Comparison of ENCODE assay signal across 7 cellular contexts in genomic region chr10:96765406-96766240, GRCh38. TPM values are rescaled to one million over a fixed set of nuclear protein-coding genes. Genes with fewer than 3 reads are reported as not detected.
DNase-seq lines count a peak whose midpoint lies in the region; ATAC-seq, FAIRE-seq and TF ChIP-seq lines count a peak whose summit lies in the region.

No MANE protein-coding gene starts in this region.

- CTCF ChIA-PET in GM12878 (lab: Yijun Ruan, JAX): interaction anchor here (0.7 to 1.2 kb wide), 5 partner anchors 9 to 260 kb away, joined by 3 to 7 read pairs (median 5); no protein-coding TSS in a partner anchor

- no peak overlapping the region for H3K4me2 ChIP-seq in GM12878 (ENCODE audit: control insufficient read depth, insufficient read depth)

- H3K4me3 ChIP-seq in GM12864 (ENCODE audit: low read depth, low read length) (no peak overlapping the region), GM12878 (no peak overlapping the region)

- peaks cover 9 to 14% of the 10 kb centered on the region in 2 donors for H3K4me1 Mint-ChIP-seq in immature natural killer cell

- POLR2A ChIA-PET in GM12878 (lab: Charles Lee): no interaction called here

- in situ Hi-C loops in GM12878 (cut with MboI): loop anchor here (5.0 kb wide), 1 partner anchor 62 kb away; no protein-coding TSS in a partner anchor

- SMC1A ChIA-PET in GM12878 (lab: Charles Lee; ENCODE audit: uncharacterized antibody, unreplicated experiment): interaction anchor here (1.2 to 1.5 kb wide), 3 partner anchors 11 to 272 kb away, joined by 3 to 5 read pairs (median 5); no protein-coding TSS in a partner anchor

- H3K9me3 ChIP-seq in GM12878 (replicated peaks; ENCODE audit: control insufficient read depth, insufficient read depth, low read length): no peaks in the 10 kb centered on the region

- no peaks in the 10 kb centered on the region for H4K20me1 ChIP-seq in GM12878 (ENCODE audit: control insufficient read depth, insufficient read depth)

- H3K9me3 Mint-ChIP-seq in immature natural killer cell: no peaks in the 10 kb centered on the region

- RAD21 ChIA-PET in GM12878 (lab: Charles Lee; ENCODE audit: unreplicated experiment): interaction anchor here (0.9 to 1.4 kb wide), 2 partner anchors 10 to 260 kb away, joined by 3 to 4 read pairs; no protein-coding TSS in a partner anchor

- H3K36me3 Mint-ChIP-seq in immature natural killer cell: no peaks in the 10 kb centered on the region

- TF ChIP-seq EP300 in Ishikawa (IDR thresholded peaks at IDR 0.05; ENCODE audit: borderline replicate concordance): no peak
- no peak for TF ChIP-seq EP300 in GM12878 (IDR thresholded peaks at IDR 0.05; ENCODE audit: borderline replicate concordance in 1 of 2, control insufficient read depth in 1 of 2, low read depth in 2 of 2, low read length in 2 of 2)

- H3K4me3 Mint-ChIP-seq in immature natural killer cell: no peak overlapping the region

- WGBS in GM12878 (ENCODE audit: insufficient coverage, insufficient replicate concordance, low lambda C conversion rate, missing lambda C conversion rate): 16% methylated on average over 9 of the region's 9 CpGs

- H3K27me3 ChIP-seq in GM12878 (replicated peaks in 1 of 2; ENCODE audit: control insufficient read depth in 2 of 2, insufficient read depth in 2 of 2, low read length in 1 of 2): no peaks in the 10 kb centered on the region

- H2AFZ ChIP-seq in GM12878 (ENCODE audit: control insufficient read depth, low read depth, low read length): no peak overlapping the region; the same call in 1 of the 2 replicates

- peak; percentile 99 for FAIRE-seq in GM12878 (lab: Jason Lieb, UNC)

- TF ChIP-seq CTCF in GM12864 (IDR thresholded peaks at IDR 0.05; ENCODE audit: low read depth, low read length, missing control alignments): peak; percentile 92
- peak; percentile 87 to 93 (median 89) for TF ChIP-seq CTCF in GM12878 (IDR thresholded peaks at IDR 0.05 in 2 of 3, conservative IDR thresholded peaks at IDR 0.05 in 1 of 3; ENCODE audit: control insufficient read depth in 2 of 3, extremely low read depth in 1 of 3, insufficient read depth in 1 of 3, low read depth in 3 of 3, low read length in 3 of 3)

- H3K27ac ChIP-seq in GM12878 (ENCODE audit: control insufficient read depth, insufficient read depth): no peak overlapping the region

- H3K79me2 ChIP-seq in GM12878 (ENCODE audit: control insufficient read depth, insufficient read depth, low read length): no peaks in the 10 kb centered on the region

- TF ChIP-seq POLR2A in GM12878 (IDR thresholded peaks at IDR 0.05; ENCODE audit: low read depth, low read length): no peak

- H3K36me3 ChIP-seq in GM12878 (ENCODE audit: control insufficient read depth in 2 of 2, insufficient read depth in 2 of 2, low read length in 1 of 2): no peaks in the 10 kb centered on the region

- DNase-seq in GM12864 (ENCODE audit: low read depth) (no peak), UCSD-AML1 (lab: John Stamatoyannopoulos, UW; ENCODE audit: unreplicated experiment) (peak; percentile 65), GM12878 (ENCODE audit: low read depth, low spot score) (no peak), immature natural killer cell (peak; percentile 67 to 73 (median 71))
- peak; percentile 38 to 59 (median 56) for DNase-seq in stimulated activated CD4-positive, alpha-beta T cell treated with anti-CD3 and anti-CD28 coated beads, Interleukin-1b, Interleukin-23, amount 100 ng/mL, for 24 hours (ENCODE audit: low read depth in 4 of 4, low spot score in 1 of 4)

- TF ChIP-seq RAD21 in Ishikawa (IDR thresholded peaks at IDR 0.05; ENCODE audit: low read depth) (peak; percentile 70), GM12878 (IDR thresholded peaks at IDR 0.05; ENCODE audit: insufficient read depth, low read depth, low read length) (peak; percentile 87)

- H3K4me1 ChIP-seq in GM12878 (ENCODE audit: control insufficient read depth, insufficient read depth, low read length): peaks cover 15% of the 10 kb centered on the region

- H3K9ac ChIP-seq in GM12878 (ENCODE audit: control insufficient read depth, insufficient read depth, low read length): no peak overlapping the region

- BruUV-seq in GM12878 (replicated peaks; lab: Mats Ljungman, UMichigan): no TSS peak

- peaks cover 0 to 2% (median 0%) of the 10 kb centered on the region in 3 donors for H3K27me3 Mint-ChIP-seq in immature natural killer cell (ENCODE audit: low read depth in 3 of 3)

- peak overlapping the region in 3 of 6 donors; percentile 1 to 41 (median 10) for H3K27ac Mint-ChIP-seq in immature natural killer cell

- ATAC-seq in GM12878 (peak; percentile 94), GM18520 (IDR thresholded peaks at IDR 0.05; ENCODE audit: unreplicated experiment) (no peak)

- intact Hi-C loops in GM12878 (cut with micrococcal nuclease; ENCODE audit: unreplicated experiment): loop anchor here (1.0 kb wide), 2 partner anchors 65 to 260 kb away; no protein-coding TSS in a partner anchor

TF ChIP-seq in Ishikawa, 13 proteins besides CTCF, POLR2A, EP300 and RAD21 (continues in another document):
- TF ChIP-seq TEAD4 (IDR thresholded peaks at IDR 0.05): no peak
- no peak for TF ChIP-seq CEBPB (IDR thresholded peaks at IDR 0.05)
- no peak for TF ChIP-seq TCF12 (IDR thresholded peaks at IDR 0.05; ENCODE audit: low read depth)
- no peak for TF ChIP-seq EGR1 (IDR thresholded peaks at IDR 0.05)
- TF ChIP-seq MAX (IDR thresholded peaks at IDR 0.05): no peak

TF ChIP-seq in GM12878, 131 proteins besides CTCF, POLR2A, EP300 and RAD21 (continues in another document):
- TF ChIP-seq MEF2B (IDR thresholded peaks at IDR 0.05; ENCODE audit: partially characterized antibody, poor library complexity, severe bottlenecking) (peak; percentile 21), FOS (IDR thresholded peaks at IDR 0.05; ENCODE audit: borderline replicate concordance, extremely low read depth, insufficient read length) (no peak), CREM (IDR thresholded peaks at IDR 0.05; ENCODE audit: low read depth) (peak; percentile 37; the same call in 1 of the 2 replicates), ZNF592 (IDR thresholded peaks at IDR 0.05) (no peak), CHD2 (IDR thresholded peaks at IDR 0.05; ENCODE audit: borderline replicate concordance, low read depth, low read length) (no peak), MLLT1 (IDR thresholded peaks at IDR 0.05) (no peak), SMC3 (IDR thresholded peaks at IDR 0.05; ENCODE audit: borderline replicate concordance, low read length) (peak; percentile 70)

RNA-seq across cellular contexts. Expression of gene PIK3AP1, which starts 45.3 kb away (rescaled TPM):
- total RNA-seq in GM12878 (2013; cell fraction: nucleolus; rRNA removed): 528 and 572 TPM in 2 replicates
- total RNA-seq in GM12878 (2014; rRNA removed) (151 and 167 TPM in 2 replicates), GM12878 (2014; rRNA removed; fragmentation: Illumina TruSeq; extraction: Trizol) (143 and 148 TPM in 2 replicates), GM12878 (2021) (137 and 142 TPM in 2 replicates)
- 51.5 TPM for polyA plus RNA-seq in GM12878 (2011; ENCODE audit: low read depth)
- polyA plus RNA-seq in GM12878 (2011; rRNA removed) (281 and 306 TPM in 2 replicates), GM12878 (2014; fragmentation: Illumina TruSeq; extraction: Trizol) (107 and 128 TPM in 2 replicates), GM12878 (2014; fragmentation: Nextera tagmentation; extraction: Ambion mirVana) (10 to 100 TPM; 26.2 to 37.0 TPM), GM12878 (2014; rRNA removed) (108 and 110 TPM in 2 replicates), GM12878 (2016; fragmentation: Nextera tagmentation; extraction: Ambion mirVana) (10 to 100 TPM; 92.4 to 93.7 TPM), immature natural killer cell (100 to 1,000 TPM in 1 of 3 donors, 10 to 100 TPM in 2; 87.4 to 186 (median 98.3) TPM)
- 333 and 336 TPM in 2 replicates for polyA plus RNA-seq in GM12878 (2011; cell fraction: cytosol; rRNA removed)
- polyA plus RNA-seq in GM12878 (2011; cell fraction: nucleus; rRNA removed): 200 and 264 TPM in 2 replicates
- polyA plus RNA-seq in GM12878 (2012): 66.8 and 75.2 TPM in 2 replicates
- polyA minus RNA-seq in GM12878 (2011; rRNA and poly(A)+ RNA removed): 802 and 813 TPM in 2 replicates
- 162 and 192 TPM in 2 replicates for polyA minus RNA-seq in GM12878 (2011; cell fraction: cytosol; rRNA and poly(A)+ RNA removed)
- polyA minus RNA-seq in GM12878 (2011; cell fraction: nucleus; rRNA and poly(A)+ RNA removed): 171 and 266 TPM in 2 replicates

Comparison
In these comparisons a context has a peak if more than half of its experiments do, and no peak if none do; other contexts are left out.
1. DNase-seq: peak in UCSD-AML1 (single experiment), immature natural killer cell (3 of 3) and stimulated activated CD4-positive, alpha-beta T cell treated with anti-CD3 and anti-CD28 coated beads, Interleukin-1b, Interleukin-23, amount 100 ng/mL, for 24 hours (4 of 4); none in GM12864 (single experiment) and GM12878 (single experiment).